In the genomic region with DNA sequence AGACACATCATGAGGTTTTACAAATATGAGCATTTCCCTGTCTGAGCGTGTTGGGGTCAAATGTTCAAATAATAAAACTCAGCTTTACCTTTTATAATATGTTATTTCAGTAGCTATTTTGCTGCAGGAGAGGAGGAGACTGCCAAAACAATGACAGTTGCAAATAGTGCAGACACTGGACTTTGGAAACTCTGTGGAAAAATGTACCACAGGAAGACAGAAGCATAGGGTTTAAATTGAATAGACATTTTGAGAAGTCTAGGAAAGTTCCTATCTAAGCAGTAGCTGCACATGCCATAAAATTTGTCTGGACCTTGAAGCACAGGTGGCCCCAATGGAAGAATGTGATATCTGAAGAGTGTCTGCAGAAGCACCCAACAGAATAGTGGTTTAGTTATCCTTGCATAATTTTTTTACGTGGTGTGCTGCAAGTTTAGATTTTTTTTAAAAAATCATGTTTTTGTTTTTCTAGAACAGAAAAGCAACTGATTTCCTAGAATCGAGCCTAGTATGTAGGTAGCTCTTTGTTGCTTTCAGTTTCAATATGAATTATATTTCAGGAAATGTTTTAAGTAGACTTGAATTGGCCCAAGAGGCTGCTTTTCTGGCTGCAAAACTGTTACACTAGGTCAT, we compare ENCODE assay signal across 9 cellular contexts. TPM values are rescaled to one million over a fixed set of nuclear protein-coding genes. Genes with fewer than 3 reads are reported as not detected.
A peak's percentile ranks its signal among the peaks of the same experiment; 100 is the strongest.
DNase-seq lines count a peak whose midpoint lies in the region; ATAC-seq and TF ChIP-seq lines count a peak whose summit lies in the region.
"Had no signal": no experiment of that assay in that cellular context is flagged by ENCODE, and none has a peak within 500 bp of the region (broad histone marks: within the 10 kb centered on the region; RNA-seq: fewer than 3 reads in every experiment).

No MANE protein-coding gene starts in this region.

- H3K9me3 Mint-ChIP-seq in activated CD4-positive, alpha-beta T cell treated with anti-CD3 and anti-CD28 coated beads, Interleukin-2, amount 10 ng/mL, durations not matched to agents 24 days and 14 days, result peaks cover 32% of the 10 kb centered on the region
- peaks cover 28% of the 10 kb centered on the region for H3K9me3 Mint-ChIP-seq in activated CD8-positive, alpha-beta T cell treated with anti-CD3 and anti-CD28 coated beads for 36 hours

- peaks cover 67% of the 10 kb centered on the region for H3K4me1 Mint-ChIP-seq in activated CD4-positive, alpha-beta T cell treated with anti-CD3 and anti-CD28 coated beads, Interleukin-2, amount 10 ng/mL, durations not matched to agents 24 days and 14 days
- peaks cover 71% of the 10 kb centered on the region for H3K4me1 Mint-ChIP-seq in activated CD8-positive, alpha-beta T cell treated with anti-CD3 and anti-CD28 coated beads for 36 hours (ENCODE audit: low read depth)

- DNase-seq in activated CD4-positive, alpha-beta T cell treated with anti-CD3 and anti-CD28 coated beads, Interleukin-2, amount 10 ng/mL, durations not matched to agents 24 days and 14 days, result peak; percentile 81
- DNase-seq in activated CD4-positive, alpha-beta T cell treated with anti-CD3 and anti-CD28 coated beads, Interleukin-2, amount 50 U/mL, for 1 hour, result no peak
- peak; percentile 33 for DNase-seq in activated CD8-positive, alpha-beta T cell treated with anti-CD3 and anti-CD28 coated beads for 36 hours
- no peak for DNase-seq in stimulated activated naive CD8-positive, alpha-beta T cell treated with anti-CD3 and anti-CD28 coated beads, Interleukin-15, Interleukin-2, amounts not matched to agents 100 U/mL and 50 U/mL, for 24 hours
- DNase-seq in GF-D8 (lab: John Stamatoyannopoulos, UW), result no peak
- DNase-seq in amniotic stem cell (lab: John Stamatoyannopoulos, UW), result no peak
- no peak for DNase-seq in head of caudate nucleus
- DNase-seq: kidney glomerular epithelial cell had no signal

- peak; percentile 93 for ATAC-seq in HG02943 (IDR thresholded peaks at IDR 0.05; ENCODE audit: low read depth, unreplicated experiment)
- peak; percentile 69 for ATAC-seq in activated CD8-positive, alpha-beta T cell treated with anti-CD3 and anti-CD28 coated beads for 36 hours
- peak; percentile 74 for ATAC-seq in stimulated activated naive CD8-positive, alpha-beta T cell treated with anti-CD3 and anti-CD28 coated beads, Interleukin-15, Interleukin-2, amounts not matched to agents 100 U/mL and 50 U/mL, for 24 hours

- H3K27ac Mint-ChIP-seq in activated CD4-positive, alpha-beta T cell treated with anti-CD3 and anti-CD28 coated beads, Interleukin-2, amount 10 ng/mL, durations not matched to agents 24 days and 14 days, result peak overlapping the region; percentile 90
- H3K27ac Mint-ChIP-seq in activated CD8-positive, alpha-beta T cell treated with anti-CD3 and anti-CD28 coated beads for 36 hours, result peak overlapping the region; percentile 87

- POLR2A ChIA-PET in activated CD8-positive, alpha-beta T cell treated with anti-CD3 and anti-CD28 coated beads for 36 hours (lab: Charles Lee), result interaction anchor here (0.7 to 8.5 kb wide), 12 partner anchors 9 to 223 kb away, joined by 3 to 114 read pairs (median 5); partner anchors contain the start of genes GBP1, GBP4 and GBP5

- CTCF ChIA-PET in activated CD8-positive, alpha-beta T cell treated with anti-CD3 and anti-CD28 coated beads for 36 hours (lab: Charles Lee), result interaction anchor here (0.6 to 3.4 kb wide), 6 partner anchors 11 to 197 kb away, joined by 3 to 11 read pairs (median 6); no protein-coding TSS in a partner anchor

- H3K4me3 Mint-ChIP-seq in activated CD4-positive, alpha-beta T cell treated with anti-CD3 and anti-CD28 coated beads, Interleukin-2, amount 10 ng/mL, durations not matched to agents 24 days and 14 days, result peak overlapping the region; percentile 72
- H3K4me3 Mint-ChIP-seq in activated CD8-positive, alpha-beta T cell treated with anti-CD3 and anti-CD28 coated beads for 36 hours, result peak overlapping the region; percentile 39

- intact Hi-C loops in activated CD4-positive, alpha-beta T cell treated with anti-CD3 and anti-CD28 coated beads, Interleukin-2, amount 10 ng/mL, durations not matched to agents 24 days and 14 days (cut with micrococcal nuclease), result loop anchor here (1.0 to 5.0 kb wide), 3 partner anchors 12 to 71 kb away; no protein-coding TSS in a partner anchor
- intact Hi-C loops in activated CD8-positive, alpha-beta T cell treated with anti-CD3 and anti-CD28 coated beads for 36 hours (cut with micrococcal nuclease), result no loop called here
- intact Hi-C loops in head of caudate nucleus (cut with DNase I), result no loop called here

- no peaks in the 10 kb centered on the region for H3K27me3 Mint-ChIP-seq in activated CD4-positive, alpha-beta T cell treated with anti-CD3 and anti-CD28 coated beads, Interleukin-2, amount 10 ng/mL, durations not matched to agents 24 days and 14 days
- no peaks in the 10 kb centered on the region for H3K27me3 Mint-ChIP-seq in activated CD8-positive, alpha-beta T cell treated with anti-CD3 and anti-CD28 coated beads for 36 hours

- peaks cover 42% of the 10 kb centered on the region for H3K36me3 Mint-ChIP-seq in activated CD4-positive, alpha-beta T cell treated with anti-CD3 and anti-CD28 coated beads, Interleukin-2, amount 10 ng/mL, durations not matched to agents 24 days and 14 days (ENCODE audit: low read depth)
- peaks cover 47% of the 10 kb centered on the region for H3K36me3 Mint-ChIP-seq in activated CD8-positive, alpha-beta T cell treated with anti-CD3 and anti-CD28 coated beads for 36 hours (ENCODE audit: low read depth)

- TF ChIP-seq CTCF in activated CD8-positive, alpha-beta T cell treated with anti-CD3 and anti-CD28 coated beads for 36 hours (IDR thresholded peaks at IDR 0.05), result no peak

RNA-seq across cellular contexts. Expression of gene GBP5, which starts 14.0 kb away (rescaled TPM):
- 107 and 110 TPM in 2 replicates for total RNA-seq in activated CD4-positive, alpha-beta T cell treated with anti-CD3 and anti-CD28 coated beads, Interleukin-2, amount 10 ng/mL, durations not matched to agents 24 days and 14 days
- total RNA-seq in activated CD8-positive, alpha-beta T cell treated with anti-CD3 and anti-CD28 coated beads for 36 hours, result 100 to 1,000 TPM; 163 to 174 TPM

Comparison
In these comparisons a context has a peak if more than half of its experiments do, and no peak if none do; other contexts are left out.
1. DNase-seq: peak in activated CD4-positive, alpha-beta T cell treated with anti-CD3 and anti-CD28 coated beads, Interleukin-2, amount 10 ng/mL, durations not matched to agents 24 days and 14 days (single experiment) and activated CD8-positive, alpha-beta T cell treated with anti-CD3 and anti-CD28 coated beads for 36 hours (single experiment); none in activated CD4-positive, alpha-beta T cell treated with anti-CD3 and anti-CD28 coated beads, Interleukin-2, amount 50 U/mL, for 1 hour (single experiment), stimulated activated naive CD8-positive, alpha-beta T cell treated with anti-CD3 and anti-CD28 coated beads, Interleukin-15, Interleukin-2, amounts not matched to agents 100 U/mL and 50 U/mL, for 24 hours (single experiment), GF-D8 (single experiment), amniotic stem cell (single experiment) and head of caudate nucleus (0 of 42).
2. Peak in every context shown above with its lines, with median percentiles within 50 percentile points of each other: ATAC-seq.